8 cellular contexts compared by ENCODE assay signal in genomic region chr12:12562016-12562483, GRCh38. TPM values are rescaled to one million over a fixed set of nuclear protein-coding genes. Genes with fewer than 3 reads are reported as not detected.
DNase-seq lines count a peak whose midpoint lies in the region; ATAC-seq and TF ChIP-seq lines count a peak whose summit lies in the region.

No MANE protein-coding gene starts in this region.

- peak overlapping the region; percentile 100 for H3K27ac ChIP-seq in SJSA1
- peak overlapping the region; percentile 100 for H3K27ac ChIP-seq in hepatocyte
- peak overlapping the region; percentile 96 to 100 (median 100) for H3K27ac ChIP-seq in sigmoid colon

- TF ChIP-seq EP300 in sigmoid colon (IDR thresholded peaks at IDR 0.05) = no peak

- intact Hi-C loops in sigmoid colon (cut with DNase I) = loop anchor here (2.0 to 5.0 kb wide), 7 partner anchors 49 to 1840 kb away; partner anchors contain the start of genes BORCS5, CDKN1B, CREBL2 and ETV6

- TF ChIP-seq CTCF in hepatocyte (IDR thresholded peaks at IDR 0.05; ENCODE audit: poor library complexity) = no peak
- TF ChIP-seq CTCF in sigmoid colon (IDR thresholded peaks at IDR 0.05) = no peak

- H3K36me3 ChIP-seq in SJSA1 (peaks cover 8% of the 10 kb centered on the region), hepatocyte (replicated peaks; ENCODE audit: insufficient read depth, low read depth) (no peaks in the 10 kb centered on the region), sigmoid colon (no peaks in the 10 kb centered on the region)

- peaks cover 40% of the 10 kb centered on the region for H3K79me2 ChIP-seq in hepatocyte

- no peaks in the 10 kb centered on the region; the same call in 1 of the 2 replicates for H3K27me3 ChIP-seq in SJSA1 (replicated peaks)
- no peaks in the 10 kb centered on the region for H3K27me3 ChIP-seq in hepatocyte
- H3K27me3 ChIP-seq in sigmoid colon = no peaks in the 10 kb centered on the region

- peak overlapping the region; percentile 99 for H3K4me3 ChIP-seq in SJSA1
- peak overlapping the region; percentile 71 for H3K4me3 ChIP-seq in hepatocyte
- H3K4me3 ChIP-seq in sigmoid colon = peak overlapping the region; percentile 88 to 96 (median 92)

- peak; percentile 18 to 21 for DNase-seq in stimulated activated CD4-positive, alpha-beta T cell treated with anti-CD3 and anti-CD28 coated beads, Interleukin-1b, Interleukin-23, amount 100 ng/mL, for 4 hours (ENCODE audit: low read depth in 2 of 2)
- no peak for DNase-seq in stimulated activated CD4-positive, alpha-beta T cell treated with anti-CD3 and anti-CD28 coated beads, Interleukin-1b, Interleukin-23, amount 100 ng/mL, for 48 hours
- DNase-seq in SJSA1 (ENCODE audit: low read depth in 1 of 2, low spot score in 2 of 2) (peak; percentile 48), amniotic epithelial cell (ENCODE audit: low read depth) (peak; percentile 11), hepatocyte (ENCODE audit: low spot score) (peak; percentile 69), sigmoid colon (peak; percentile 67)

- ATAC-seq in HG02763 (IDR thresholded peaks at IDR 0.05; ENCODE audit: unreplicated experiment) = no peak
- ATAC-seq in GM18519 (IDR thresholded peaks at IDR 0.05; ENCODE audit: low FRiP score, unreplicated experiment) = no peak

- H2AFZ ChIP-seq in hepatocyte = peak overlapping the region; percentile 38

- WGBS in hepatocyte (ENCODE audit: low lambda C conversion rate, missing lambda C conversion rate) = under 1% methylated on average over 22 of the region's 45 CpGs
- 0% methylated on average over 45 of the region's 45 CpGs for WGBS in sigmoid colon, 2 donors

- TF ChIP-seq POLR2A in sigmoid colon (IDR thresholded peaks at IDR 0.05) = no peak

- H4K20me1 ChIP-seq in hepatocyte (ENCODE audit: insufficient read depth, poor library complexity, severe bottlenecking) = no peaks in the 10 kb centered on the region

- peak overlapping the region; percentile 64 for H3K4me2 ChIP-seq in hepatocyte

- H3K9me2 ChIP-seq in hepatocyte (replicated peaks; ENCODE audit: insufficient read depth) = no peaks in the 10 kb centered on the region

- H3K4me1 ChIP-seq in SJSA1 (replicated peaks) (peaks cover 15% of the 10 kb centered on the region; the same call in 1 of the 2 replicates), hepatocyte (ENCODE audit: insufficient read depth) (peaks cover 14% of the 10 kb centered on the region), sigmoid colon (peaks cover 0 to 40% (median 25%) of the 10 kb centered on the region in 4 donors)

- no peaks in the 10 kb centered on the region; the same call in 1 of the 2 replicates for H3K9me3 ChIP-seq in SJSA1 (replicated peaks)
- no peaks in the 10 kb centered on the region for H3K9me3 ChIP-seq in hepatocyte (ENCODE audit: low read depth)
- no peaks in the 10 kb centered on the region for H3K9me3 ChIP-seq in sigmoid colon

RNA-seq across cellular contexts. Expression of gene DUSP16, which starts 0.6 kb away (rescaled TPM):
- total RNA-seq in SJSA1 (2014; rRNA removed; shearing (Covaris generic)) = 10.5 and 12.3 TPM in 2 replicates
- total RNA-seq in hepatocyte (74.1 and 78.0 TPM in 2 replicates), sigmoid colon (10 to 100 TPM in 3 of 4 donors, 1 to 10 TPM in 1; 8.6 to 13.8 (median 11.2) TPM)
- polyA plus RNA-seq in hepatocyte (13.4 and 14.3 TPM in 2 replicates), sigmoid colon (10 to 100 TPM; 13.8 to 27.3 (median 21.1) TPM)

RNA-seq across cellular contexts. Expression of gene CREBL2, which starts 49.6 kb away (rescaled TPM):
- 13.6 and 16.4 TPM in 2 replicates for total RNA-seq in SJSA1 (2014; rRNA removed; shearing (Covaris generic))
- total RNA-seq in hepatocyte (19.0 and 19.4 TPM in 2 replicates), sigmoid colon (10 to 100 TPM; 35.0 to 59.9 (median 46.5) TPM)
- polyA plus RNA-seq in hepatocyte (7.2 and 11.4 TPM in 2 replicates), sigmoid colon (10 to 100 TPM; 19.0 to 37.8 (median 33.8) TPM)
